Comparison of ENCODE assay signal across 7 cellular contexts in the genomic region with DNA sequence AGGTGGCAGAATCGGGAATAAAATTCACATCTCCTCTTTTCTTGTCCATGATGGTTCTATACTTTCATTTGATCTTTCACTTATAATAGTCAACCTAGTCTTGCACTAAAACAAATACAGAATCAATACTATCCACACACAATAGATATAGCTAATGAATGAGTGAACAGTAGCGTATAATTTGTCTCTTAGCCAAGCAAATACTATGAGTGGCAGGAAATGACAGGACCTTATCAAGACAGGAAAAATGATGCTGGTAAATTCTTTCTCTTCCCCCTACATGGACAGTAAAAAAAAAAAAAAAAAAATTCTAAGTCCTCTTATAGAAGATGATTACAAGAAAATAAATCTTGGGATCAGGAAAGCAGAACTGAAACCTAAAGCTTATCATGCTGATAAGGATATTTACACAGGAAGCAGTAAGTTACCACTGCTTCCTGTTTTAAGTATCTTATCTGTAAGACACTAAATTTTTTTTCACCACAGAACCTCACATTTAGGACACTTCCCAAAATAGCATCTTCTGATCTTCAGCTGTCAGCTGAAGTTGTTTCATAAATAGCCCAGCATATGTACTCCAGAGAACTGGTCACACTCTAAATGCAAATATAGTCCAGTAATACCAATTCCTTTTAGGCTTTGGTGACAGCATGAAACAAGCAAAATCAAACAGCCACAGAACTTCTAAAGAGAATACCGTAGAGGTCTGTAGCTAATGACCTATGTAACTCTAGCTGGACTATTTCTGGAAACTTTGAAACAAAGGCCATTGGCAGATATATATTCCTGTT. TPM values are rescaled to one million over a fixed set of nuclear protein-coding genes. Genes with fewer than 3 reads are reported as not detected.
A peak's percentile ranks its signal among the peaks of the same experiment; 100 is the strongest.
DNase-seq lines count a peak whose midpoint lies in the region; ATAC-seq, FAIRE-seq and TF ChIP-seq lines count a peak whose summit lies in the region.

No MANE protein-coding gene starts in this region.

- BruUV-seq in endothelial cell of umbilical vein (replicated peaks; lab: Mats Ljungman, UMichigan) = no TSS peak

- H3K9me1 ChIP-seq in endothelial cell of umbilical vein (replicated peaks; ENCODE audit: control insufficient read depth, extremely low read depth, insufficient read depth, low read length) = no peaks in the 10 kb centered on the region

- dilution Hi-C loops in endothelial cell of umbilical vein (cut with MboI; ENCODE audit: extremely low pct_ligation_motif_present, low sequenced_read_pairs) = no loop called here

- H3K27ac ChIP-seq in OCI-LY1 (ENCODE audit: low read depth, low read length, poor library complexity, severe bottlenecking) (peak overlapping the region; percentile 31), endothelial cell of umbilical vein (ENCODE audit: insufficient read depth, low read depth, low read length) (no peak overlapping the region), tibial nerve (no peak overlapping the region)

- CTCF ChIA-PET in endothelial cell of umbilical vein (lab: Charles Lee) = interaction anchor here (0.9 to 1.5 kb wide), 4 partner anchors 11 to 1107 kb away, joined by 5 to 6 read pairs (median 6); no protein-coding TSS in a partner anchor

- H3K36me3 ChIP-seq in OCI-LY1 (ENCODE audit: insufficient read depth, low read length) = peaks cover 10% of the 10 kb centered on the region
- no peaks in the 10 kb centered on the region for H3K36me3 ChIP-seq in endothelial cell of umbilical vein (ENCODE audit: control insufficient read depth in 2 of 2, extremely low read depth in 1 of 2, insufficient read depth in 2 of 2, low read length in 2 of 2)
- peaks cover 0 to 26% (median 0%) of the 10 kb centered on the region in 3 donors for H3K36me3 ChIP-seq in tibial nerve

- H3K4me1 Mint-ChIP-seq in stimulated activated memory B cell treated with anti-CD40 and anti-IgM and Interleukin-4, amounts not matched to agents 10 μg/mL and 1 μg/mL and 100 μg/mL, for 72 hours = peaks cover 43% of the 10 kb centered on the region

- no peak overlapping the region for H3K4me3 Mint-ChIP-seq in stimulated activated memory B cell treated with anti-CD40 and anti-IgM and Interleukin-4, amounts not matched to agents 10 μg/mL and 1 μg/mL and 100 μg/mL, for 72 hours

- H2AFZ ChIP-seq in OCI-LY1 (ENCODE audit: low read length) = no peak overlapping the region
- H2AFZ ChIP-seq in endothelial cell of umbilical vein (ENCODE audit: low read depth, low read length) = no peak overlapping the region

- TF ChIP-seq POLR2A in endothelial cell of umbilical vein (IDR thresholded peaks at IDR 0.05; ENCODE audit: low read depth, low read length) (no peak), tibial nerve (IDR thresholded peaks at IDR 0.05) (no peak)

- WGBS in tibial nerve, 2 donors = 43 to 44% methylated on average over 3 of the region's 3 CpGs

- H4K20me1 ChIP-seq in OCI-LY1 (ENCODE audit: insufficient read depth, low read length) (no peaks in the 10 kb centered on the region), endothelial cell of umbilical vein (replicated peaks; ENCODE audit: control insufficient read depth, extremely low read depth, insufficient read depth, low read length) (no peaks in the 10 kb centered on the region)

- TF ChIP-seq CTCF in OCI-LY1 (IDR thresholded peaks at IDR 0.05; ENCODE audit: low read length) (no peak), endothelial cell of umbilical vein (IDR thresholded peaks at IDR 0.05; ENCODE audit: extremely low read depth in 1 of 2, insufficient read depth in 1 of 2, low read depth in 1 of 2, low read length in 2 of 2) (no peak), tibial nerve (IDR thresholded peaks at IDR 0.05) (no peak)

- ATAC-seq in GM19035 (IDR thresholded peaks at IDR 0.05; ENCODE audit: unreplicated experiment) (peak; percentile 98), HG02884 (IDR thresholded peaks at IDR 0.05; ENCODE audit: unreplicated experiment) (peak; percentile 97)
- peak; percentile 98 for ATAC-seq in stimulated activated memory B cell treated with anti-CD40 and anti-IgM and Interleukin-4, amounts not matched to agents 10 μg/mL and 1 μg/mL and 100 μg/mL, for 72 hours

- H3K9ac ChIP-seq in OCI-LY1 (ENCODE audit: low read length) = no peak overlapping the region
- no peak overlapping the region for H3K9ac ChIP-seq in endothelial cell of umbilical vein (replicated peaks; ENCODE audit: extremely low read depth, insufficient read depth, low read length)

- H3K9me3 Mint-ChIP-seq in stimulated activated memory B cell treated with anti-CD40 and anti-IgM and Interleukin-4, amounts not matched to agents 10 μg/mL and 1 μg/mL and 100 μg/mL, for 72 hours = peaks cover 10% of the 10 kb centered on the region

- peak overlapping the region; percentile 72 for H3K27ac Mint-ChIP-seq in stimulated activated memory B cell treated with anti-CD40 and anti-IgM and Interleukin-4, amounts not matched to agents 10 μg/mL and 1 μg/mL and 100 μg/mL, for 72 hours

- H3F3A ChIP-seq in OCI-LY1 (ENCODE audit: insufficient read depth, low read length) = 0 out of 2 replicates have a peak, but pooled peaks cover 6% of the 10 kb centered on the region

- H3K27me3 ChIP-seq in OCI-LY1 (ENCODE audit: insufficient read depth, low read length) = no peaks in the 10 kb centered on the region
- H3K27me3 ChIP-seq in endothelial cell of umbilical vein (ENCODE audit: control insufficient read depth in 2 of 2, insufficient read depth in 2 of 2, low read length in 2 of 2) = no peaks in the 10 kb centered on the region
- H3K27me3 ChIP-seq in tibial nerve = no peaks in the 10 kb centered on the region

- POLR2A ChIA-PET in endothelial cell of umbilical vein (lab: Charles Lee) = no interaction called here

- no peak for TF ChIP-seq EP300 in tibial nerve (IDR thresholded peaks at IDR 0.05)

- H3K4me2 ChIP-seq in OCI-LY1 (ENCODE audit: low read length) (peak overlapping the region; percentile 38), endothelial cell of umbilical vein (ENCODE audit: insufficient read depth, low read length) (no peak overlapping the region)

- H3K27me3 Mint-ChIP-seq in stimulated activated memory B cell treated with anti-CD40 and anti-IgM and Interleukin-4, amounts not matched to agents 10 μg/mL and 1 μg/mL and 100 μg/mL, for 72 hours = no peaks in the 10 kb centered on the region

- DNase-seq in endothelial cell of umbilical vein (ENCODE audit: low read depth, low spot score) (peak; percentile 13), iPS-NIHi11 (ENCODE audit: low spot score) (no peak), tibial nerve (ENCODE audit: low spot score in 2 of 2) (no peak)

- peaks cover 11% of the 10 kb centered on the region for H3K36me3 Mint-ChIP-seq in stimulated activated memory B cell treated with anti-CD40 and anti-IgM and Interleukin-4, amounts not matched to agents 10 μg/mL and 1 μg/mL and 100 μg/mL, for 72 hours

- no peak for FAIRE-seq in endothelial cell of umbilical vein (lab: Jason Lieb, UNC)

- H3K9me2 ChIP-seq in OCI-LY1 (ENCODE audit: low read depth, low read length) = no peaks in the 10 kb centered on the region

- peaks cover 18% of the 10 kb centered on the region for H3K9me3 ChIP-seq in OCI-LY1 (ENCODE audit: low read length)
- H3K9me3 ChIP-seq in endothelial cell of umbilical vein (replicated peaks; ENCODE audit: control insufficient read depth, insufficient read depth, low read length) = no peaks in the 10 kb centered on the region
- peaks cover 0 to 15% (median 4%) of the 10 kb centered on the region in 4 donors for H3K9me3 ChIP-seq in tibial nerve

- H3K4me3 ChIP-seq in OCI-LY1 (ENCODE audit: low read depth, low read length, poor library complexity, severe bottlenecking) = no peak overlapping the region
- no peak overlapping the region for H3K4me3 ChIP-seq in endothelial cell of umbilical vein (replicated peaks in 1 of 3; ENCODE audit: insufficient read depth in 1 of 3, low read depth in 1 of 3, low read length in 3 of 3)
- no peak overlapping the region for H3K4me3 ChIP-seq in tibial nerve

- H3K79me2 ChIP-seq in OCI-LY1 (ENCODE audit: insufficient read depth, low read length) (no peaks in the 10 kb centered on the region), endothelial cell of umbilical vein (ENCODE audit: control insufficient read depth, insufficient read depth, low read length) (no peaks in the 10 kb centered on the region)

- H3K4me1 ChIP-seq in OCI-LY1 (ENCODE audit: insufficient read depth, low read length, severe bottlenecking) = peaks cover 37% of the 10 kb centered on the region
- H3K4me1 ChIP-seq in endothelial cell of umbilical vein (ENCODE audit: control insufficient read depth, extremely low read depth, insufficient read depth, low read length) = no peaks in the 10 kb centered on the region
- peaks cover 0 to 28% (median 10%) of the 10 kb centered on the region in 4 donors for H3K4me1 ChIP-seq in tibial nerve

- intact Hi-C loops in endothelial cell of umbilical vein (cut with micrococcal nuclease) = no loop called here

TF ChIP-seq in endothelial cell of umbilical vein, 7 proteins besides CTCF, POLR2A, EP300 and RAD21:
- TF ChIP-seq MYC (IDR thresholded peaks at IDR 0.05; ENCODE audit: low read depth, low read length) = no peak
- TF ChIP-seq, protein P1, sequence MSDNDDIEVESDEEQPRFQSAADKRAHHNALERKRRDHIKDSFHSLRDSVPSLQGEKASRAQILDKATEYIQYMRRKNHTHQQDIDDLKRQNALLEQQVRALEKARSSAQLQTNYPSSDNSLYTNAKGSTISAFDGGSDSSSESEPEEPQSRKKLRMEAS (IDR thresholded peaks at IDR 0.05; ENCODE audit: insufficient read depth, insufficient read length) = no peak
- no peak for TF ChIP-seq EZH2 (IDR thresholded peaks at IDR 0.05; ENCODE audit: borderline replicate concordance, low read depth, low read length, severe bottlenecking)
- TF ChIP-seq FOS (IDR thresholded peaks at IDR 0.05; ENCODE audit: borderline replicate concordance, insufficient read depth, low read length) = peak; percentile 5
- peak; percentile 47 for TF ChIP-seq GATA2 (IDR thresholded peaks at IDR 0.05; ENCODE audit: insufficient read depth, insufficient read length, low read depth, low read length)
- no peak for TF ChIP-seq POLR2AphosphoS5 (IDR thresholded peaks at IDR 0.05; ENCODE audit: insufficient read depth, low read depth, low read length)
- TF ChIP-seq JUN (IDR thresholded peaks at IDR 0.05; ENCODE audit: borderline replicate concordance, insufficient read depth, insufficient read length, low read depth) = no peak

RNA-seq across cellular contexts. Expression of a gene that starts 27.0 kb away (rescaled TPM):
- total RNA-seq in endothelial cell of umbilical vein (0.05 and 0.11 TPM in 2 replicates), tibial nerve (10 to 100 TPM in 3 of 4 donors, 1 to 10 TPM in 1; 9.4 to 11.7 (median 11.2) TPM)
- polyA plus RNA-seq in endothelial cell of umbilical vein = 0.10 and 0.13 TPM in 2 replicates
- 0.03 and 0.08 TPM in 2 replicates for polyA plus RNA-seq in endothelial cell of umbilical vein (2011; cell fraction: cytosol; rRNA removed)
- polyA plus RNA-seq in endothelial cell of umbilical vein (2011; cell fraction: nucleus; rRNA removed) = 0.05 and 0.07 TPM in 2 replicates
- polyA plus RNA-seq in endothelial cell of umbilical vein (2012) = 0.56 and 0.64 TPM in 2 replicates
- polyA minus RNA-seq in endothelial cell of umbilical vein = 0.15 and 0.17 TPM in 2 replicates
- 0.10 TPM for polyA minus RNA-seq in endothelial cell of umbilical vein (2011; cell fraction: cytosol; rRNA and poly(A)+ RNA removed)
- 0.24 and 0.34 TPM in 2 replicates for polyA minus RNA-seq in endothelial cell of umbilical vein (2011; cell fraction: nucleus; rRNA and poly(A)+ RNA removed)
